ENCODE assay signal across 16 cellular contexts in genomic region chr2:7209776-7210555, GRCh38.
DNase-seq lines count a peak whose midpoint lies in the region; TF ChIP-seq lines count a peak whose summit lies in the region.
"Had no signal": no experiment of that assay in that cellular context is flagged by ENCODE, and none has a peak within 500 bp of the region (broad histone marks: within the 10 kb centered on the region; RNA-seq: fewer than 3 reads in every experiment).

No MANE protein-coding gene starts in this region.

- H3K4me1 ChIP-seq in A673 (ENCODE audit: insufficient read depth, low read length, poor library complexity, severe bottlenecking) (peaks cover 20% of the 10 kb centered on the region), SK-N-SH (ENCODE audit: control insufficient read depth in 1 of 2, insufficient read depth in 2 of 2, low read depth in 1 of 2, low read length in 1 of 2) (peaks cover 0 to 9% of the 10 kb centered on the region in 2 experiments; a peak in 2 of 4 replicates)
- H3K4me1 ChIP-seq: colonic mucosa had no signal

- no peak overlapping the region for H3K9ac ChIP-seq in SK-N-SH

- no peaks in the 10 kb centered on the region for H3F3A ChIP-seq in SK-N-SH (replicated peaks; ENCODE audit: insufficient read depth)

- H2AFZ ChIP-seq in SK-N-SH (ENCODE audit: low read depth) = no peak overlapping the region

- no peak for TF ChIP-seq RAD21 in SK-N-SH (IDR thresholded peaks at IDR 0.05; ENCODE audit: low read length)

- no peaks in the 10 kb centered on the region for H4K20me1 ChIP-seq in SK-N-SH (ENCODE audit: insufficient read depth)

- H3K4me3 ChIP-seq in A673 (ENCODE audit: low read depth, low read length, poor library complexity, severe bottlenecking) (no peak overlapping the region), MG63 (no peak overlapping the region), SK-N-SH (ENCODE audit: low read depth in 2 of 2, low read length in 1 of 2) (no peak overlapping the region)
- H3K4me3 ChIP-seq: colonic mucosa had no signal

- H3K4me2 ChIP-seq in SK-N-SH = peak overlapping the region; percentile 10; the same call in 1 of the 2 replicates

- no peaks in the 10 kb centered on the region for H3K79me2 ChIP-seq in SK-N-SH (ENCODE audit: insufficient read depth)

- H3K9me3 ChIP-seq in A673 (ENCODE audit: low read depth, low read length, poor library complexity, severe bottlenecking) (no peaks in the 10 kb centered on the region), MG63 (no peaks in the 10 kb centered on the region), SK-N-SH (no peaks in the 10 kb centered on the region)
- H3K9me3 ChIP-seq: colonic mucosa, neutrophil had no signal

- DNase-seq in A673 (ENCODE audit: low spot score) (peak; percentile 62), MG63 (peak; percentile 59), SK-N-SH (no peak), glomerular visceral epithelial cell (ENCODE audit: extremely low spot score) (peak; percentile 74), KG1 (lab: John Stamatoyannopoulos, UW) (no peak), mucosa of gallbladder (ENCODE audit: low spot score) (no peak), NCI-H510A treated with DMSO at 0.1 percent for 48 hours (lab: John Stamatoyannopoulos, UW) (no peak), NCI-H510A (lab: John Stamatoyannopoulos, UW) (no peak)
- DNase-seq: activated effector memory CD4-positive, alpha-beta T cell treated with Interleukin-2 at 50 U/mL for 16 hours; AML-193; colonic mucosa; GDM1; immature natural killer cell; T1000 had no signal

- CTCF ChIA-PET in A673 (lab: Charles Lee) (no interaction called here), SK-N-SH (lab: Yijun Ruan, JAX) (interaction anchor here (1.1 to 2.2 kb wide), 3 partner anchors 23 to 1484 kb away, joined by 3 to 14 read pairs (median 4); no protein-coding TSS in a partner anchor)

- intact Hi-C loops in A673 (cut with micrococcal nuclease; ENCODE audit: unreplicated experiment) = no loop called here

- TF ChIP-seq CTCF in A673 (conservative IDR thresholded peaks at IDR 0.05; ENCODE audit: low read depth, low read length) (no peak), SK-N-SH (IDR thresholded peaks at IDR 0.05) (no peak)

- no peak overlapping the region for H3K27ac ChIP-seq in A673 (ENCODE audit: low read depth, low read length, poor library complexity, severe bottlenecking)
- peak overlapping the region in 1 of 2 experiments; percentile 43; a peak in 1 of 4 replicates for H3K27ac ChIP-seq in SK-N-SH (ENCODE audit: low read depth in 2 of 2, low read length in 1 of 2)
- H3K27ac ChIP-seq: colonic mucosa, epithelial cell of prostate, neutrophil had no signal

- no peaks in the 10 kb centered on the region for H3K9me2 ChIP-seq in SK-N-SH

- no TSS peak for BruUV-seq in A673 (replicated peaks; lab: Mats Ljungman, UMichigan)

- TF ChIP-seq EP300 in SK-N-SH (IDR thresholded peaks at IDR 0.05; ENCODE audit: borderline replicate concordance in 1 of 2, low read depth in 1 of 2, low read length in 1 of 2) = peak in 1 of 2 experiments; percentile 86; a peak in 3 of 4 replicates

- H3K27me3 ChIP-seq in A673 (replicated peaks; ENCODE audit: insufficient read depth, low read depth, low read length, poor library complexity) = no peaks in the 10 kb centered on the region
- no peaks in the 10 kb centered on the region for H3K27me3 ChIP-seq in MG63
- no peaks in the 10 kb centered on the region for H3K27me3 ChIP-seq in SK-N-SH (ENCODE audit: insufficient read depth)
- H3K27me3 ChIP-seq: colonic mucosa had no signal

- H3K36me3 ChIP-seq in A673 (ENCODE audit: insufficient read depth, low read length, poor library complexity, severe bottlenecking) (no peaks in the 10 kb centered on the region), MG63 (no peaks in the 10 kb centered on the region), SK-N-SH (replicated peaks in 1 of 2; ENCODE audit: control insufficient read depth in 1 of 2, insufficient read depth in 2 of 2, low read length in 1 of 2) (no peaks in the 10 kb centered on the region)
- H3K36me3 ChIP-seq: colonic mucosa, neutrophil had no signal

- POLR2A ChIA-PET in A673 (lab: Charles Lee; ENCODE audit: low non-redundant PET) (no interaction called here), SK-N-SH (lab: Yijun Ruan, JAX) (no interaction called here)

- WGBS in SK-N-SH (ENCODE audit: low lambda C conversion rate) = 48% methylated on average over 5 of the region's 5 CpGs

TF ChIP-seq in SK-N-SH, 30 proteins besides CTCF, POLR2A, EP300 and RAD21 (continues in another document):
- TF ChIP-seq, protein P1, sequence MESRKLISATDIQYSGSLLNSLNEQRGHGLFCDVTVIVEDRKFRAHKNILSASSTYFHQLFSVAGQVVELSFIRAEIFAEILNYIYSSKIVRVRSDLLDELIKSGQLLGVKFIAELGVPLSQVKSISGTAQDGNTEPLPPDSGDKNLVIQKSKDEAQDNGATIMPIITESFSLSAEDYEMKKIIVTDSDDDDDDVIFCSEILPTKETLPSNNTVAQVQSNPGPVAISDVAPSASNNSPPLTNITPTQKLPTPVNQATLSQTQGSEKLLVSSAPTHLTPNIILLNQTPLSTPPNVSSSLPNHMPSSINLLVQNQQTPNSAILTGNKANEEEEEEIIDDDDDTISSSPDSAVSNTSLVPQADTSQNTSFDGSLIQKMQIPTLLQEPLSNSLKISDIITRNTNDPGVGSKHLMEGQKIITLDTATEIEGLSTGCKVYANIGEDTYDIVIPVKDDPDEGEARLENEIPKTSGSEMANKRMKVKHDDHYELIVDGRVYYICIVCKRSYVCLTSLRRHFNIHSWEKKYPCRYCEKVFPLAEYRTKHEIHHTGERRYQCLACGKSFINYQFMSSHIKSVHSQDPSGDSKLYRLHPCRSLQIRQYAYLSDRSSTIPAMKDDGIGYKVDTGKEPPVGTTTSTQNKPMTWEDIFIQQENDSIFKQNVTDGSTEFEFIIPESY (IDR thresholded peaks at IDR 0.05; ENCODE audit: borderline replicate concordance, low read depth) = no peak
- TF ChIP-seq IRF3 (IDR thresholded peaks at IDR 0.05; ENCODE audit: low read depth, low read length) (no peak), SMC3 (IDR thresholded peaks at IDR 0.05; ENCODE audit: low read depth, low read length) (no peak), RXRA (IDR thresholded peaks at IDR 0.05; ENCODE audit: borderline replicate concordance, low read depth) (peak; percentile 93), TCF12 (IDR thresholded peaks at IDR 0.05) (peak; percentile 90), ELF1 (IDR thresholded peaks at IDR 0.05) (no peak; the same call in 1 of the 2 replicates), MXI1 (IDR thresholded peaks at IDR 0.05; ENCODE audit: low read depth, low read length) (no peak), USF1 (IDR thresholded peaks at IDR 0.05; ENCODE audit: borderline replicate concordance, low read depth) (no peak), POLR2AphosphoS5 (IDR thresholded peaks at IDR 0.05; ENCODE audit: low read depth, low read length) (peak; percentile 74; the same call in 1 of the 2 replicates), RCOR1 (IDR thresholded peaks at IDR 0.05; ENCODE audit: low read length) (no peak), YY1 (IDR thresholded peaks at IDR 0.05; ENCODE audit: low read depth) (no peak), FOXJ3 (CRISPR knock-in tag; IDR thresholded peaks at IDR 0.05) (no peak), JUND (IDR thresholded peaks at IDR 0.05) (peak; percentile 94), PBX3 (IDR thresholded peaks at IDR 0.05) (peak; percentile 95), FOXM1 (IDR thresholded peaks at IDR 0.05; ENCODE audit: low read depth) (0 out of 2 replicates have a peak, but pooled peaks have one; percentile 29), NRF1 (IDR thresholded peaks at IDR 0.05; ENCODE audit: low read depth, low read length) (no peak), FOSL2 (IDR thresholded peaks at IDR 0.05; ENCODE audit: borderline replicate concordance, low read depth) (peak; percentile 83; the same call in 1 of the 2 replicates), EZH2phosphoT487 (IDR thresholded peaks at IDR 0.05; ENCODE audit: borderline replicate concordance, low read depth) (no peak), TAF1 (IDR thresholded peaks at IDR 0.05; ENCODE audit: borderline replicate concordance, low read depth, low read length) (no peak), MEF2A (IDR thresholded peaks at IDR 0.05; ENCODE audit: borderline replicate concordance, low read depth) (0 out of 2 replicates have a peak, but pooled peaks have one; percentile 34)
- TF ChIP-seq, protein P2, sequence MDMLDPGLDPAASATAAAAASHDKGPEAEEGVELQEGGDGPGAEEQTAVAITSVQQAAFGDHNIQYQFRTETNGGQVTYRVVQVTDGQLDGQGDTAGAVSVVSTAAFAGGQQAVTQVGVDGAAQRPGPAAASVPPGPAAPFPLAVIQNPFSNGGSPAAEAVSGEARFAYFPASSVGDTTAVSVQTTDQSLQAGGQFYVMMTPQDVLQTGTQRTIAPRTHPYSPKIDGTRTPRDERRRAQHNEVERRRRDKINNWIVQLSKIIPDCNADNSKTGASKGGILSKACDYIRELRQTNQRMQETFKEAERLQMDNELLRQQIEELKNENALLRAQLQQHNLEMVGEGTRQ (IDR thresholded peaks at IDR 0.05; ENCODE audit: borderline replicate concordance, low read depth, low read length) = no peak

Comparison
In these comparisons a context has a peak if more than half of its experiments do, and no peak if none do; other contexts are left out.
1. DNase-seq: peak in A673 (single experiment), MG63 (single experiment) and glomerular visceral epithelial cell (single experiment); none in SK-N-SH (single experiment), KG1 (single experiment), mucosa of gallbladder (single experiment), NCI-H510A treated with DMSO at 0.1 percent for 48 hours (single experiment) and NCI-H510A (single experiment).